In genomic region chr7:93232673-93233018, GRCh38 we compare ENCODE assay signal across 8 cellular contexts. TPM values are rescaled to one million over a fixed set of nuclear protein-coding genes. Genes with fewer than 3 reads are reported as not detected.
DNase-seq lines count a peak whose midpoint lies in the region; ATAC-seq and TF ChIP-seq lines count a peak whose summit lies in the region.

No MANE protein-coding gene starts in this region.

- peak overlapping the region; percentile 37; the same call in 1 of the 2 replicates for H3K9ac ChIP-seq in HUES64 (ENCODE audit: low read depth, low read length)

- peak; percentile 31 for DNase-seq in SIG-M5 treated with dmso at 0.1 percent for 504 hours (lab: John Stamatoyannopoulos, UW; ENCODE audit: unreplicated experiment)
- no peak for DNase-seq in SIG-M5 (lab: John Stamatoyannopoulos, UW)
- DNase-seq in amniotic epithelial cell (ENCODE audit: low read depth), result peak; percentile 6
- no peak for DNase-seq in left lobe of liver (ENCODE audit: low spot score)
- DNase-seq in tibial nerve (ENCODE audit: low spot score in 2 of 2), result no peak
- DNase-seq in globus pallidus (ENCODE audit: low spot score), result no peak
- DNase-seq in posterior vena cava (ENCODE audit: low spot score), result no peak

- peaks cover 10% of the 10 kb centered on the region for H3K4me1 ChIP-seq in HUES64 (ENCODE audit: insufficient read depth, low read length)
- H3K4me1 ChIP-seq in tibial nerve, result peaks cover 0 to 37% (median 8%) of the 10 kb centered on the region in 4 donors

- TF ChIP-seq CTCF in tibial nerve (IDR thresholded peaks at IDR 0.05), result no peak

- no peak for TF ChIP-seq EP300 in tibial nerve (IDR thresholded peaks at IDR 0.05)

- H3K9me3 ChIP-seq in HUES64 (ENCODE audit: insufficient read depth, low read depth, low read length) (no peaks in the 10 kb centered on the region), tibial nerve (no peaks in the 10 kb centered on the region)

- 8% methylated on average over 8 of the region's 8 CpGs for WGBS in HUES64
- WGBS in tibial nerve, 2 donors, result 0 to 1% methylated on average over 8 of the region's 8 CpGs

- peak; percentile 7 for ATAC-seq in left lobe of liver

- TF ChIP-seq POLR2A in tibial nerve (IDR thresholded peaks at IDR 0.05), result no peak

- H3K4me3 ChIP-seq in HUES64 (ENCODE audit: low read length) (peak overlapping the region; percentile 90), tibial nerve (peak overlapping the region; percentile 46 to 61 (median 58))

- H3K36me3 ChIP-seq in HUES64 (ENCODE audit: insufficient read depth, low read length), result no peaks in the 10 kb centered on the region
- no peaks in the 10 kb centered on the region for H3K36me3 ChIP-seq in tibial nerve

- no peak overlapping the region for H3K27ac ChIP-seq in HUES64 (ENCODE audit: low read depth, low read length)
- peak overlapping the region in 1 of 4 donors; percentile 47 for H3K27ac ChIP-seq in tibial nerve

- no peaks in the 10 kb centered on the region; the same call in 1 of the 2 replicates for H3K27me3 ChIP-seq in HUES64 (ENCODE audit: insufficient read depth, low read length)
- H3K27me3 ChIP-seq in tibial nerve, result no peaks in the 10 kb centered on the region

- intact Hi-C loops in posterior vena cava (cut with DNase I), result no loop called here

RNA-seq across cellular contexts. Expression of gene VPS50, which starts 0.5 kb away (rescaled TPM):
- polyA plus RNA-seq in HUES64 (2013, experiment 1 of 2), result 6.1 TPM
- polyA plus RNA-seq in HUES64 (2013, experiment 2 of 2), result 7.3 TPM
- 11.6 TPM for total RNA-seq in left lobe of liver
- total RNA-seq in tibial nerve, result 10 to 100 TPM; 24.6 to 56.8 (median 29.0) TPM
- total RNA-seq in posterior vena cava, result 10 to 100 TPM; 25.7 to 25.8 TPM

RNA-seq across cellular contexts. Expression of gene HEPACAM2, which starts 6.4 kb away (rescaled TPM):
- not detected for polyA plus RNA-seq in HUES64 (2013, experiment 1 of 2)
- not detected for polyA plus RNA-seq in HUES64 (2013, experiment 2 of 2)
- total RNA-seq in left lobe of liver (not detected), tibial nerve (not detected), posterior vena cava (not detected)

Comparison
In these comparisons a context has a peak if more than half of its experiments do, and no peak if none do; other contexts are left out.
1. DNase-seq: peak in SIG-M5 treated with dmso at 0.1 percent for 504 hours (single experiment) and amniotic epithelial cell (single experiment); none in SIG-M5 (single experiment), left lobe of liver (single experiment), tibial nerve (0 of 2), globus pallidus (single experiment) and posterior vena cava (single experiment).